20 cellular contexts compared by ENCODE assay signal in genomic region chr10:127968027-127968441, GRCh38.
DNase-seq lines count a peak whose midpoint lies in the region; ATAC-seq and TF ChIP-seq lines count a peak whose summit lies in the region.
"Had no signal": no experiment of that assay in that cellular context is flagged by ENCODE, and none has a peak within 500 bp of the region (broad histone marks: within the 10 kb centered on the region; RNA-seq: fewer than 3 reads in every experiment).

No MANE protein-coding gene starts in this region.

- H3K9ac ChIP-seq in DND-41 (ENCODE audit: low read depth, low read length) (no peak overlapping the region), Karpas-422 (ENCODE audit: low read length) (no peak overlapping the region)
- H3K9ac ChIP-seq: KMS-11 had no signal

- ATAC-seq in DND-41 (ENCODE audit: insufficient read depth, low read depth), result 0 out of 3 replicates have a peak, but pooled peaks have one; percentile 39
- peak in 1 of 2 donors; percentile 41 for ATAC-seq in natural killer cell treated with Interleukin-12 subunit alpha and Interleukin-12 subunit beta and Interleukin-15 and Interleukin-18, amount 100 ng/mL, for 72 hours
- ATAC-seq: CD8-positive, alpha-beta T cell; psoas muscle had no signal

- H3K4me1 ChIP-seq in DND-41 (ENCODE audit: insufficient read depth, low read length) (no peaks in the 10 kb centered on the region), Karpas-422 (ENCODE audit: low read length) (no peaks in the 10 kb centered on the region), right atrium auricular region (peaks cover 0 to 20% of the 10 kb centered on the region in 2 donors)
- H3K4me1 ChIP-seq: psoas muscle had no signal

- peak overlapping the region; percentile 30 for H3K4me3 Mint-ChIP-seq in natural killer cell treated with Interleukin-12 subunit alpha and Interleukin-12 subunit beta and Interleukin-15 and Interleukin-18, amount 100 ng/mL, for 72 hours
- no peak overlapping the region for H3K4me3 Mint-ChIP-seq in activated naive CD8-positive, alpha-beta T cell treated with anti-CD3 and anti-CD28 coated beads for 36 hours
- H3K4me3 Mint-ChIP-seq: activated CD4-positive, alpha-beta T cell treated with anti-CD3 and anti-CD28 coated beads, Interleukin-2, amount 10 ng/mL, durations not matched to agents 24 days and 14 days; CD8-positive, alpha-beta T cell; naive B cell had no signal

- H3K9me3 Mint-ChIP-seq in natural killer cell treated with Interleukin-12 subunit alpha and Interleukin-12 subunit beta and Interleukin-15 and Interleukin-18, amount 100 ng/mL, for 72 hours, result no peaks in the 10 kb centered on the region
- H3K9me3 Mint-ChIP-seq in activated naive CD8-positive, alpha-beta T cell treated with anti-CD3 and anti-CD28 coated beads for 36 hours, result no peaks in the 10 kb centered on the region
- H3K9me3 Mint-ChIP-seq: activated CD4-positive, alpha-beta T cell treated with anti-CD3 and anti-CD28 coated beads, Interleukin-2, amount 10 ng/mL, durations not matched to agents 24 days and 14 days; CD8-positive, alpha-beta T cell; naive B cell had no signal

- H3K9me3 ChIP-seq in DND-41 (ENCODE audit: insufficient read depth, low read length, severe bottlenecking) (no peaks in the 10 kb centered on the region), Karpas-422 (ENCODE audit: low read length) (no peaks in the 10 kb centered on the region), right atrium auricular region (no peaks in the 10 kb centered on the region)
- H3K9me3 ChIP-seq: esophagus squamous epithelium, psoas muscle, suprapubic skin had no signal

- peaks cover 19 to 27% of the 10 kb centered on the region in 2 donors for H3K4me1 Mint-ChIP-seq in natural killer cell treated with Interleukin-12 subunit alpha and Interleukin-12 subunit beta and Interleukin-15 and Interleukin-18, amount 100 ng/mL, for 72 hours (ENCODE audit: low read depth in 2 of 2)
- no peaks in the 10 kb centered on the region for H3K4me1 Mint-ChIP-seq in activated naive CD8-positive, alpha-beta T cell treated with anti-CD3 and anti-CD28 coated beads for 36 hours
- H3K4me1 Mint-ChIP-seq: naive B cell had no signal

- no peak overlapping the region for H3K4me2 ChIP-seq in DND-41 (ENCODE audit: insufficient read depth, low read length)
- no peak overlapping the region for H3K4me2 ChIP-seq in Karpas-422 (ENCODE audit: low read depth, low read length, poor library complexity, severe bottlenecking)
- H3K4me2 ChIP-seq: KMS-11 had no signal

- H3K4me3 ChIP-seq in DND-41 (ENCODE audit: low read depth in 1 of 2, low read length in 2 of 2) (no peak overlapping the region), Karpas-422 (ENCODE audit: low read length) (no peak overlapping the region), right atrium auricular region (no peak overlapping the region)
- H3K4me3 ChIP-seq: esophagus squamous epithelium, psoas muscle, suprapubic skin had no signal

- peak overlapping the region; percentile 31 to 54 for H3K27ac Mint-ChIP-seq in natural killer cell treated with Interleukin-12 subunit alpha and Interleukin-12 subunit beta and Interleukin-15 and Interleukin-18, amount 100 ng/mL, for 72 hours
- no peak overlapping the region for H3K27ac Mint-ChIP-seq in activated naive CD8-positive, alpha-beta T cell treated with anti-CD3 and anti-CD28 coated beads for 36 hours
- H3K27ac Mint-ChIP-seq: activated CD4-positive, alpha-beta T cell treated with anti-CD3 and anti-CD28 coated beads, Interleukin-2, amount 10 ng/mL, durations not matched to agents 24 days and 14 days; CD8-positive, alpha-beta T cell; naive B cell had no signal

- no peaks in the 10 kb centered on the region for H3K27me3 Mint-ChIP-seq in natural killer cell treated with Interleukin-12 subunit alpha and Interleukin-12 subunit beta and Interleukin-15 and Interleukin-18, amount 100 ng/mL, for 72 hours
- peaks cover 2% of the 10 kb centered on the region for H3K27me3 Mint-ChIP-seq in activated naive CD8-positive, alpha-beta T cell treated with anti-CD3 and anti-CD28 coated beads for 36 hours

- H2AFZ ChIP-seq in DND-41 (ENCODE audit: low read depth, low read length), result no peak overlapping the region
- H2AFZ ChIP-seq in Karpas-422 (ENCODE audit: low read length), result no peak overlapping the region

- no peaks in the 10 kb centered on the region for H3K79me2 ChIP-seq in DND-41 (ENCODE audit: insufficient read depth, low read length)
- H3K79me2 ChIP-seq in Karpas-422 (ENCODE audit: low read length), result no peaks in the 10 kb centered on the region

- H4K20me1 ChIP-seq in DND-41 (ENCODE audit: insufficient read depth, low read length), result no peaks in the 10 kb centered on the region
- no peaks in the 10 kb centered on the region for H4K20me1 ChIP-seq in Karpas-422 (ENCODE audit: insufficient read depth, low read depth, low read length)

- H3K27me3 ChIP-seq in DND-41 (ENCODE audit: insufficient read depth, low read length, poor library complexity), result peaks cover 5% of the 10 kb centered on the region
- no peaks in the 10 kb centered on the region for H3K27me3 ChIP-seq in Karpas-422 (ENCODE audit: low read length)
- no peaks in the 10 kb centered on the region for H3K27me3 ChIP-seq in right atrium auricular region
- H3K27me3 ChIP-seq: esophagus squamous epithelium, suprapubic skin had no signal

- H3K36me3 ChIP-seq in DND-41 (ENCODE audit: insufficient read depth, low read length) (no peaks in the 10 kb centered on the region), Karpas-422 (ENCODE audit: insufficient read depth, low read length) (no peaks in the 10 kb centered on the region), right atrium auricular region (no peaks in the 10 kb centered on the region)
- H3K36me3 ChIP-seq: esophagus squamous epithelium, suprapubic skin had no signal

- no peaks in the 10 kb centered on the region for H3K36me3 Mint-ChIP-seq in natural killer cell treated with Interleukin-12 subunit alpha and Interleukin-12 subunit beta and Interleukin-15 and Interleukin-18, amount 100 ng/mL, for 72 hours
- no peaks in the 10 kb centered on the region for H3K36me3 Mint-ChIP-seq in activated naive CD8-positive, alpha-beta T cell treated with anti-CD3 and anti-CD28 coated beads for 36 hours
- H3K36me3 Mint-ChIP-seq: CD8-positive, alpha-beta T cell; naive B cell had no signal

- TF ChIP-seq CTCF in DND-41 (IDR thresholded peaks at IDR 0.05; ENCODE audit: borderline replicate concordance, extremely low read depth, low read length, poor library complexity, severe bottlenecking) (no peak), right atrium auricular region (IDR thresholded peaks at IDR 0.05) (no peak)

- H3K27ac ChIP-seq in DND-41 (ENCODE audit: low read length), result no peak overlapping the region
- no peak overlapping the region for H3K27ac ChIP-seq in Karpas-422 (ENCODE audit: low read length)
- H3K27ac ChIP-seq in right atrium auricular region, result peak overlapping the region; percentile 42 to 76
- H3K27ac ChIP-seq: KMS-11, psoas muscle, suprapubic skin had no signal

- DNase-seq in DND-41 (no peak), Karpas-422 (peak; percentile 42), right atrium auricular region (ENCODE audit: low spot score) (no peak), germinal center (ENCODE audit: low spot score) (no peak), T-helper 9 cell (no peak)
- no peak for DNase-seq in natural killer cell treated with Interleukin-12 subunit alpha and Interleukin-12 subunit beta and Interleukin-15 and Interleukin-18, amount 100 ng/mL, for 72 hours (ENCODE audit: low spot score)
- no peak for DNase-seq in activated naive CD8-positive, alpha-beta T cell treated with anti-CD3 and anti-CD28 coated beads for 36 hours
- DNase-seq: activated CD4-positive, alpha-beta T cell treated with anti-CD3 and anti-CD28 coated beads, Interleukin-2, amount 10 ng/mL, durations not matched to agents 24 days and 14 days; activated naive CD4-positive, alpha-beta T cell treated with Interleukin-2 at 50 U/mL for 16 hours; caudate nucleus; CD8-positive, alpha-beta T cell; DMS79; esophagus squamous epithelium; naive B cell; NCI-H1092 treated with DMSO at 0.1 percent for 48 hours; NCI-H2081; psoas muscle; SW 1271 had no signal

- no peaks in the 10 kb centered on the region for H3K9me2 ChIP-seq in Karpas-422 (replicated peaks; ENCODE audit: insufficient read depth, low read length)

Comparison
In these comparisons a context has a peak if more than half of its experiments do, and no peak if none do; other contexts are left out.
1. H3K27ac ChIP-seq: peak in right atrium auricular region (2 of 2); none in DND-41 (single experiment) and Karpas-422 (single experiment).